ENCODE assay signal across 28 cellular contexts in genomic region chr7:7850150-7850549, GRCh38.
"Had no signal": no experiment of that assay in that cellular context is flagged by ENCODE, and none has a peak within 500 bp of the region (broad histone marks: within the 10 kb centered on the region; RNA-seq: fewer than 3 reads in every experiment).

No MANE protein-coding gene starts in this region.

- DNase-seq: activated CD4-positive, alpha-beta memory T cell treated with anti-CD3 and anti-CD28 coated beads for 36 hours; activated CD4-positive, alpha-beta T cell treated with anti-CD3 and anti-CD28 coated beads for 36 hours; activated CD4-positive, alpha-beta T cell treated with anti-CD3 and anti-CD28 coated beads, Interleukin-2, amount 10 ng/mL, durations not matched to agents 24 days and 14 days; activated CD4-positive, CD25-positive, alpha-beta regulatory T cell; activated CD4-positive, CD25-positive, alpha-beta regulatory T cell treated with anti-CD3 and anti-CD28 coated beads, Interleukin-2, amount 50 U/mL, for 72 hours; activated CD8-positive, alpha-beta memory T cell treated with anti-CD3 and anti-CD28 coated beads, Interleukin-2, amount 10 ng/mL, durations not matched to agents 7 days and 5 days; activated CD8-positive, alpha-beta memory T cell treated with anti-CD3 and anti-CD28 coated beads, Interleukin-2, amount 50 U/mL, for 4 hours; activated CD8-positive, alpha-beta T cell treated with anti-CD3 and anti-CD28 coated beads, Interleukin-2, amount 10 ng/mL, durations not matched to agents 7 days and 5 days; activated effector memory CD4-positive, alpha-beta T cell treated with anti-CD3 and anti-CD28 coated beads, Interleukin-2, amount 50 U/mL, for 16 hours; activated naive CD4-positive, alpha-beta T cell treated with anti-CD3 and anti-CD28 coated beads for 36 hours; activated naive CD8-positive, alpha-beta T cell treated with anti-CD3 and anti-CD28 coated beads for 36 hours; activated naive CD8-positive, alpha-beta T cell treated with anti-CD3 and anti-CD28 coated beads, Interleukin-2, amount 50 U/mL, for 24 hours; activated T-cell treated with anti-CD3 and anti-CD28 coated beads, Interleukin-2, amount 50 U/mL, for 1 hour; activated T-cell treated with anti-CD3 and anti-CD28 coated beads, Interleukin-2, amount 50 U/mL, for 48 hours; adrenal gland; amygdala; aorta; body of pancreas; caudate nucleus; colonic mucosa; effector CD8-positive, alpha-beta T cell; gastrocnemius medialis; glutamatergic neuron; heart left ventricle; T-helper 1 cell; T-helper 17 cell; T1000 had no signal

- FAIRE-seq: endothelial cell of umbilical vein had no signal
